1 cellular context compared by ENCODE assay signal in the genomic region with DNA sequence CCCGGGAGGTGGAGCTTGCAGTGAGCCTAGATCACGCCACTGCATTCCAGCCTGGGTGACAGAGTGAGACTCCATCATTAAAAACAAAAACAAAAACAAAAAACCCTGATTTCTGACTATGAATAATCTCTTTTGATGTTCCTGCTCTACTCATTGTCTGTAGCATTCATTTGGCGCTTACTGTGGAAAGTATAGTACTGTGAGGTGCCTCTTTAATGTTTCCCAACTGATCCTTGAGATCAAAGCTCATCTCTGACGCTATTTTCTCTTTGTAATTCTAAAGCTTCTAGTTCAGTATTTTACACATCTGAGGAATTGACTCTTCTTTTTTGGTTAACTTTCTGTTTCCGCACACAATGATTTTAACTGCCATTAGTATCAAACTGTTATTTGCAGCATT.
TF ChIP-seq lines count a peak whose summit lies in the region.

No MANE protein-coding gene starts in this region.

TF ChIP-seq in HepG2, 621 proteins besides CTCF, POLR2A, EP300 and RAD21 (continued from another document):
- no peak for TF ChIP-seq ZBTB39 (CRISPR knock-in tag; IDR thresholded peaks at IDR 0.05)
- TF ChIP-seq SRF (IDR thresholded peaks at IDR 0.05; ENCODE audit: low read depth, low read length), result no peak
- no peak for TF ChIP-seq TEAD2 (CRISPR knock-in tag; IDR thresholded peaks at IDR 0.05)
- TF ChIP-seq ZNF382 (CRISPR knock-in tag; IDR thresholded peaks at IDR 0.05; ENCODE audit: borderline replicate concordance), result no peak
- TF ChIP-seq HINFP (CRISPR knock-in tag; IDR thresholded peaks at IDR 0.05; ENCODE audit: low read depth), result no peak
- TF ChIP-seq ZKSCAN8 (CRISPR knock-in tag; IDR thresholded peaks at IDR 0.05; ENCODE audit: borderline replicate concordance), result 0 out of 2 replicates have a peak, but pooled peaks have one; percentile 31
- TF ChIP-seq ZNF615 (CRISPR knock-in tag; IDR thresholded peaks at IDR 0.05; ENCODE audit: borderline replicate concordance), result no peak
- TF ChIP-seq LCORL (IDR thresholded peaks at IDR 0.05), result no peak
- TF ChIP-seq LCORL (CRISPR knock-in tag; IDR thresholded peaks at IDR 0.05), result no peak
- TF ChIP-seq ZBTB33 (CRISPR knock-in tag; IDR thresholded peaks at IDR 0.05), result 0 out of 2 replicates have a peak, but pooled peaks have one; percentile 9
